Comparison of ENCODE assay signal across 2 cellular contexts in the genomic region with DNA sequence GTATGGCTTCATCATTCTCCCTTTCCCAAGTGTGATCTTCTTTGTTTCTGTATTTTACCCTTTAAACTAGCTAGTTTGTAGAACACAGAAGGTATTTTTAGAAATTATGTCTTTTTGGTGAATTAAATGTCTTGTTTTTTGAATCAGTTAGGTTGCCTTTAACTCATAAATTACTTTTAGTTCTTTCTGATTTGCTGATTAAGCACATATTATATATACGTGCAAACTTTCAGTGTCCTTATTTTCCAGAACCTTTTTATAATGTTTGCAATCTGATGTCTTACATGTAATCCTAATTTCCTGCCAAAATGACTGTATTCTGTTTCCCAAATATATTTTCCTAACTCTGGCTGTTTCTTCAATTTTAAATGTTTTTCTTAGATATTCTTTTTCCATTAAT.
TF ChIP-seq lines count a peak whose summit lies in the region.

No MANE protein-coding gene starts in this region.

TF ChIP-seq in GM23338, 12 proteins besides CTCF, POLR2A, EP300 and RAD21 (continues in another document):
- TF ChIP-seq EZH2phosphoT487 (IDR thresholded peaks at IDR 0.05; ENCODE audit: unreplicated experiment) = no peak
- TF ChIP-seq STAT1 (IDR thresholded peaks at IDR 0.05; ENCODE audit: unreplicated experiment) = no peak
- no peak for TF ChIP-seq ZNF114 (CRISPR knock-in tag; IDR thresholded peaks at IDR 0.05)
- TF ChIP-seq, protein P1, sequence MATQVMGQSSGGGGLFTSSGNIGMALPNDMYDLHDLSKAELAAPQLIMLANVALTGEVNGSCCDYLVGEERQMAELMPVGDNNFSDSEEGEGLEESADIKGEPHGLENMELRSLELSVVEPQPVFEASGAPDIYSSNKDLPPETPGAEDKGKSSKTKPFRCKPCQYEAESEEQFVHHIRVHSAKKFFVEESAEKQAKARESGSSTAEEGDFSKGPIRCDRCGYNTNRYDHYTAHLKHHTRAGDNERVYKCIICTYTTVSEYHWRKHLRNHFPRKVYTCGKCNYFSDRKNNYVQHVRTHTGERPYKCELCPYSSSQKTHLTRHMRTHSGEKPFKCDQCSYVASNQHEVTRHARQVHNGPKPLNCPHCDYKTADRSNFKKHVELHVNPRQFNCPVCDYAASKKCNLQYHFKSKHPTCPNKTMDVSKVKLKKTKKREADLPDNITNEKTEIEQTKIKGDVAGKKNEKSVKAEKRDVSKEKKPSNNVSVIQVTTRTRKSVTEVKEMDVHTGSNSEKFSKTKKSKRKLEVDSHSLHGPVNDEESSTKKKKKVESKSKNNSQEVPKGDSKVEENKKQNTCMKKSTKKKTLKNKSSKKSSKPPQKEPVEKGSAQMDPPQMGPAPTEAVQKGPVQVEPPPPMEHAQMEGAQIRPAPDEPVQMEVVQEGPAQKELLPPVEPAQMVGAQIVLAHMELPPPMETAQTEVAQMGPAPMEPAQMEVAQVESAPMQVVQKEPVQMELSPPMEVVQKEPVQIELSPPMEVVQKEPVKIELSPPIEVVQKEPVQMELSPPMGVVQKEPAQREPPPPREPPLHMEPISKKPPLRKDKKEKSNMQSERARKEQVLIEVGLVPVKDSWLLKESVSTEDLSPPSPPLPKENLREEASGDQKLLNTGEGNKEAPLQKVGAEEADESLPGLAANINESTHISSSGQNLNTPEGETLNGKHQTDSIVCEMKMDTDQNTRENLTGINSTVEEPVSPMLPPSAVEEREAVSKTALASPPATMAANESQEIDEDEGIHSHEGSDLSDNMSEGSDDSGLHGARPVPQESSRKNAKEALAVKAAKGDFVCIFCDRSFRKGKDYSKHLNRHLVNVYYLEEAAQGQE (IDR thresholded peaks at IDR 0.05; ENCODE audit: unreplicated experiment) = no peak
- TF ChIP-seq EZH2 (IDR thresholded peaks at IDR 0.05; ENCODE audit: low read depth, unreplicated experiment) = no peak
- TF ChIP-seq, protein P2, sequence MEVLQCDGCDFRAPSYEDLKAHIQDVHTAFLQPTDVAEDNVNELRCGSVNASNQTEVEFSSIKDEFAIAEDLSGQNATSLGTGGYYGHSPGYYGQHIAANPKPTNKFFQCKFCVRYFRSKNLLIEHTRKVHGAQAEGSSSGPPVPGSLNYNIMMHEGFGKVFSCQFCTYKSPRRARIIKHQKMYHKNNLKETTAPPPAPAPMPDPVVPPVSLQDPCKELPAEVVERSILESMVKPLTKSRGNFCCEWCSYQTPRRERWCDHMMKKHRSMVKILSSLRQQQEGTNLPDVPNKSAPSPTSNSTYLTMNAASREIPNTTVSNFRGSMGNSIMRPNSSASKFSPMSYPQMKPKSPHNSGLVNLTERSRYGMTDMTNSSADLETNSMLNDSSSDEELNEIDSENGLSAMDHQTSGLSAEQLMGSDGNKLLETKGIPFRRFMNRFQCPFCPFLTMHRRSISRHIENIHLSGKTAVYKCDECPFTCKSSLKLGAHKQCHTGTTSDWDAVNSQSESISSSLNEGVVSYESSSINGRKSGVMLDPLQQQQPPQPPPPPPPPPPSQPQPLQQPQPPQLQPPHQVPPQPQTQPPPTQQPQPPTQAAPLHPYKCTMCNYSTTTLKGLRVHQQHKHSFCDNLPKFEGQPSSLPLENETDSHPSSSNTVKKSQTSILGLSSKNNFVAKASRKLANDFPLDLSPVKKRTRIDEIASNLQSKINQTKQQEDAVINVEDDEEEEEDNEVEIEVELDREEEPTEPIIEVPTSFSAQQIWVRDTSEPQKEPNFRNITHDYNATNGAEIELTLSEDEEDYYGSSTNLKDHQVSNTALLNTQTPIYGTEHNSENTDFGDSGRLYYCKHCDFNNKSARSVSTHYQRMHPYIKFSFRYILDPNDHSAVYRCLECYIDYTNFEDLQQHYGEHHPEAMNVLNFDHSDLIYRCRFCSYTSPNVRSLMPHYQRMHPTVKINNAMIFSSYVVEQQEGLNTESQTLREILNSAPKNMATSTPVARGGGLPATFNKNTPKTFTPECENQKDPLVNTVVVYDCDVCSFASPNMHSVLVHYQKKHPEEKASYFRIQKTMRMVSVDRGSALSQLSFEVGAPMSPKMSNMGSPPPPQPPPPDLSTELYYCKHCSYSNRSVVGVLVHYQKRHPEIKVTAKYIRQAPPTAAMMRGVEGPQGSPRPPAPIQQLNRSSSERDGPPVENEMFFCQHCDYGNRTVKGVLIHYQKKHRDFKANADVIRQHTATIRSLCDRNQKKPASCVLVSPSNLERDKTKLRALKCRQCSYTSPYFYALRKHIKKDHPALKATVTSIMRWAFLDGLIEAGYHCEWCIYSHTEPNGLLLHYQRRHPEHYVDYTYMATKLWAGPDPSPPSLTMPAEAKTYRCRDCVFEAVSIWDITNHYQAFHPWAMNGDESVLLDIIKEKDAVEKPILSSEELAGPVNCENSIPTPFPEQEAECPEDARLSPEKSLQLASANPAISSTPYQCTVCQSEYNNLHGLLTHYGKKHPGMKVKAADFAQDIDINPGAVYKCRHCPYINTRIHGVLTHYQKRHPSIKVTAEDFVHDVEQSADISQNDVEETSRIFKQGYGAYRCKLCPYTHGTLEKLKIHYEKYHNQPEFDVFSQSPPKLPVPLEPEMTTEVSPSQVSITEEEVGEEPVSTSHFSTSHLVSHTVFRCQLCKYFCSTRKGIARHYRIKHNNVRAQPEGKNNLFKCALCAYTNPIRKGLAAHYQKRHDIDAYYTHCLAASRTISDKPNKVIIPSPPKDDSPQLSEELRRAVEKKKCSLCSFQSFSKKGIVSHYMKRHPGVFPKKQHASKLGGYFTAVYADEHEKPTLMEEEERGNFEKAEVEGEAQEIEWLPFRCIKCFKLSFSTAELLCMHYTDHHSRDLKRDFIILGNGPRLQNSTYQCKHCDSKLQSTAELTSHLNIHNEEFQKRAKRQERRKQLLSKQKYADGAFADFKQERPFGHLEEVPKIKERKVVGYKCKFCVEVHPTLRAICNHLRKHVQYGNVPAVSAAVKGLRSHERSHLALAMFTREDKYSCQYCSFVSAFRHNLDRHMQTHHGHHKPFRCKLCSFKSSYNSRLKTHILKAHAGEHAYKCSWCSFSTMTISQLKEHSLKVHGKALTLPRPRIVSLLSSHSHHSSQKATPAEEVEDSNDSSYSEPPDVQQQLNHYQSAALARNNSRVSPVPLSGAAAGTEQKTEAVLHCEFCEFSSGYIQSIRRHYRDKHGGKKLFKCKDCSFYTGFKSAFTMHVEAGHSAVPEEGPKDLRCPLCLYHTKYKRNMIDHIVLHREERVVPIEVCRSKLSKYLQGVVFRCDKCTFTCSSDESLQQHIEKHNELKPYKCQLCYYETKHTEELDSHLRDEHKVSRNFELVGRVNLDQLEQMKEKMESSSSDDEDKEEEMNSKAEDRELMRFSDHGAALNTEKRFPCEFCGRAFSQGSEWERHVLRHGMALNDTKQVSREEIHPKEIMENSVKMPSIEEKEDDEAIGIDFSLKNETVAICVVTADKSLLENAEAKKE (CRISPR knock-in tag; IDR thresholded peaks at IDR 0.05) = no peak
- TF ChIP-seq CREB1 (CRISPR knock-in tag; IDR thresholded peaks at IDR 0.05; ENCODE audit: low read depth) = no peak
- no peak for TF ChIP-seq ZNF331 (CRISPR knock-in tag; IDR thresholded peaks at IDR 0.05; ENCODE audit: low read depth)
- no peak for TF ChIP-seq JUNB (IDR thresholded peaks at IDR 0.05; ENCODE audit: unreplicated experiment)
- TF ChIP-seq, protein P3, sequence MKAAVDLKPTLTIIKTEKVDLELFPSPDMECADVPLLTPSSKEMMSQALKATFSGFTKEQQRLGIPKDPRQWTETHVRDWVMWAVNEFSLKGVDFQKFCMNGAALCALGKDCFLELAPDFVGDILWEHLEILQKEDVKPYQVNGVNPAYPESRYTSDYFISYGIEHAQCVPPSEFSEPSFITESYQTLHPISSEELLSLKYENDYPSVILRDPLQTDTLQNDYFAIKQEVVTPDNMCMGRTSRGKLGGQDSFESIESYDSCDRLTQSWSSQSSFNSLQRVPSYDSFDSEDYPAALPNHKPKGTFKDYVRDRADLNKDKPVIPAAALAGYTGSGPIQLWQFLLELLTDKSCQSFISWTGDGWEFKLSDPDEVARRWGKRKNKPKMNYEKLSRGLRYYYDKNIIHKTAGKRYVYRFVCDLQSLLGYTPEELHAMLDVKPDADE (IDR thresholded peaks at IDR 0.05) = no peak

TF ChIP-seq in H1, 55 proteins besides CTCF, POLR2A, EP300 and RAD21:
- TF ChIP-seq POU5F1 (IDR thresholded peaks at IDR 0.05; ENCODE audit: low read depth, low read length) = no peak
- TF ChIP-seq, protein P4, sequence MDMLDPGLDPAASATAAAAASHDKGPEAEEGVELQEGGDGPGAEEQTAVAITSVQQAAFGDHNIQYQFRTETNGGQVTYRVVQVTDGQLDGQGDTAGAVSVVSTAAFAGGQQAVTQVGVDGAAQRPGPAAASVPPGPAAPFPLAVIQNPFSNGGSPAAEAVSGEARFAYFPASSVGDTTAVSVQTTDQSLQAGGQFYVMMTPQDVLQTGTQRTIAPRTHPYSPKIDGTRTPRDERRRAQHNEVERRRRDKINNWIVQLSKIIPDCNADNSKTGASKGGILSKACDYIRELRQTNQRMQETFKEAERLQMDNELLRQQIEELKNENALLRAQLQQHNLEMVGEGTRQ (IDR thresholded peaks at IDR 0.05; ENCODE audit: low read length) = no peak
- peak; percentile 65; the same call in 1 of the 2 replicates for TF ChIP-seq MAFK (IDR thresholded peaks at IDR 0.05; ENCODE audit: low read depth, low read length)
- no peak for TF ChIP-seq ASH2L (IDR thresholded peaks at IDR 0.05; ENCODE audit: low read length)
- no peak for TF ChIP-seq NRF1 (IDR thresholded peaks at IDR 0.05; ENCODE audit: low read depth, low read length)
- TF ChIP-seq, protein P5, sequence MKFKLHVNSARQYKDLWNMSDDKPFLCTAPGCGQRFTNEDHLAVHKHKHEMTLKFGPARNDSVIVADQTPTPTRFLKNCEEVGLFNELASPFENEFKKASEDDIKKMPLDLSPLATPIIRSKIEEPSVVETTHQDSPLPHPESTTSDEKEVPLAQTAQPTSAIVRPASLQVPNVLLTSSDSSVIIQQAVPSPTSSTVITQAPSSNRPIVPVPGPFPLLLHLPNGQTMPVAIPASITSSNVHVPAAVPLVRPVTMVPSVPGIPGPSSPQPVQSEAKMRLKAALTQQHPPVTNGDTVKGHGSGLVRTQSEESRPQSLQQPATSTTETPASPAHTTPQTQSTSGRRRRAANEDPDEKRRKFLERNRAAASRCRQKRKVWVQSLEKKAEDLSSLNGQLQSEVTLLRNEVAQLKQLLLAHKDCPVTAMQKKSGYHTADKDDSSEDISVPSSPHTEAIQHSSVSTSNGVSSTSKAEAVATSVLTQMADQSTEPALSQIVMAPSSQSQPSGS (IDR thresholded peaks at IDR 0.05; ENCODE audit: low read length) = no peak
- no peak for TF ChIP-seq SIRT6 (IDR thresholded peaks at IDR 0.05; ENCODE audit: low read length)
- TF ChIP-seq KDM4A (IDR thresholded peaks at IDR 0.05; ENCODE audit: low read depth, low read length, severe bottlenecking) = no peak
- TF ChIP-seq ZNF274 (IDR thresholded peaks at IDR 0.05; ENCODE audit: borderline replicate concordance, extremely low read depth, low read length) = no peak
